In genomic region chr6:50565004-50565403, GRCh38 we compare ENCODE assay signal across 8 cellular contexts.
"Had no signal": no experiment of that assay in that cellular context is flagged by ENCODE, and none has a peak within 500 bp of the region (broad histone marks: within the 10 kb centered on the region; RNA-seq: fewer than 3 reads in every experiment).

No MANE protein-coding gene starts in this region.

- H3K27me3 Mint-ChIP-seq: IgD-negative memory B cell had no signal

- H3K4me1 ChIP-seq: HAP-1 had no signal

- ATAC-seq: HCT116 had no signal

- H3K27ac ChIP-seq: HL-60 had no signal

- H3K27ac Mint-ChIP-seq: HFFc6, IgD-negative memory B cell had no signal

- H3K4me3 ChIP-seq: HAP-1 had no signal

- H3K9me3 ChIP-seq: HAP-1 had no signal

- H3K36me3 ChIP-seq: HAP-1 had no signal

- H3K4me1 Mint-ChIP-seq: IgD-negative memory B cell had no signal

- H3K36me3 Mint-ChIP-seq: IgD-negative memory B cell had no signal

- H3K4me3 Mint-ChIP-seq: HFFc6, IgD-negative memory B cell had no signal

- DNase-seq: GOT3, H7, HFFc6, KG1 had no signal
